Comparison of ENCODE assay signal across 1 cellular context in the genomic region with DNA sequence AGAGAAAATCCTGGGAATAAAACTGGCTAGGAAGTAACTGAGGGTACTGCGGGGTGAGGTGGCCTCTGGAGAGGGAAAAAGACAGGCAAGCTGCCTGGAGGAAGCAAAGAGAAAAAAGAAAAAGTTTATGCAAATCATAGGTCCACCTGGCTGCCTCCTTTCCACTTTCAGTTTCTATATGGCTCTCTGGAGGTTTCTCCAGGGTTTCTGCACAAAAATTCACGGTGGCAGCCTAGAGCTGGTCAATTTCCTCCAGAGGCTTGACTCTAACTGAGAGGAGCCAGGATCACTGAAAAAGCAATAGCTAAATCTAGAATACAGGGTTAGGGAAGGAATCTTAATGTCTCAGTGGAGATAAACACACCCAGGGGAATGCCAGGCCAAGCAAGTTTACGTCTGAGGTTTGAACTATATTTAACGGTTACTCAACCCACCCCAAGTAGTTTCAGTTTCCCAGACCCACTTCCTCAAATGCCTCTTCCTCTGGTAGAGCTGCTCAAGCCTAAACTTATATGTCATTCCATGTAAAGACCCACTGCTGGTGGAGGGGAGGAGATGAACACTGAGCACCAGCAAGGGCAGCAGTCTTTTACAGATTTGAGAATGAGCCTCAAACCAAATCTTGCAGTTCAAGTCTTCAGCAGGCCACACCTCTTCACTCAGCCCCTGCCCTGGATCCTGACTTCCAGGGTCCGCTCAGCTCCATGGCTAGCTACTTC.
TF ChIP-seq lines count a peak whose summit lies in the region.

No MANE protein-coding gene starts in this region.

TF ChIP-seq in GM23338, 12 proteins besides CTCF, POLR2A, EP300 and RAD21 (continued from another document):
- TF ChIP-seq, protein P1, sequence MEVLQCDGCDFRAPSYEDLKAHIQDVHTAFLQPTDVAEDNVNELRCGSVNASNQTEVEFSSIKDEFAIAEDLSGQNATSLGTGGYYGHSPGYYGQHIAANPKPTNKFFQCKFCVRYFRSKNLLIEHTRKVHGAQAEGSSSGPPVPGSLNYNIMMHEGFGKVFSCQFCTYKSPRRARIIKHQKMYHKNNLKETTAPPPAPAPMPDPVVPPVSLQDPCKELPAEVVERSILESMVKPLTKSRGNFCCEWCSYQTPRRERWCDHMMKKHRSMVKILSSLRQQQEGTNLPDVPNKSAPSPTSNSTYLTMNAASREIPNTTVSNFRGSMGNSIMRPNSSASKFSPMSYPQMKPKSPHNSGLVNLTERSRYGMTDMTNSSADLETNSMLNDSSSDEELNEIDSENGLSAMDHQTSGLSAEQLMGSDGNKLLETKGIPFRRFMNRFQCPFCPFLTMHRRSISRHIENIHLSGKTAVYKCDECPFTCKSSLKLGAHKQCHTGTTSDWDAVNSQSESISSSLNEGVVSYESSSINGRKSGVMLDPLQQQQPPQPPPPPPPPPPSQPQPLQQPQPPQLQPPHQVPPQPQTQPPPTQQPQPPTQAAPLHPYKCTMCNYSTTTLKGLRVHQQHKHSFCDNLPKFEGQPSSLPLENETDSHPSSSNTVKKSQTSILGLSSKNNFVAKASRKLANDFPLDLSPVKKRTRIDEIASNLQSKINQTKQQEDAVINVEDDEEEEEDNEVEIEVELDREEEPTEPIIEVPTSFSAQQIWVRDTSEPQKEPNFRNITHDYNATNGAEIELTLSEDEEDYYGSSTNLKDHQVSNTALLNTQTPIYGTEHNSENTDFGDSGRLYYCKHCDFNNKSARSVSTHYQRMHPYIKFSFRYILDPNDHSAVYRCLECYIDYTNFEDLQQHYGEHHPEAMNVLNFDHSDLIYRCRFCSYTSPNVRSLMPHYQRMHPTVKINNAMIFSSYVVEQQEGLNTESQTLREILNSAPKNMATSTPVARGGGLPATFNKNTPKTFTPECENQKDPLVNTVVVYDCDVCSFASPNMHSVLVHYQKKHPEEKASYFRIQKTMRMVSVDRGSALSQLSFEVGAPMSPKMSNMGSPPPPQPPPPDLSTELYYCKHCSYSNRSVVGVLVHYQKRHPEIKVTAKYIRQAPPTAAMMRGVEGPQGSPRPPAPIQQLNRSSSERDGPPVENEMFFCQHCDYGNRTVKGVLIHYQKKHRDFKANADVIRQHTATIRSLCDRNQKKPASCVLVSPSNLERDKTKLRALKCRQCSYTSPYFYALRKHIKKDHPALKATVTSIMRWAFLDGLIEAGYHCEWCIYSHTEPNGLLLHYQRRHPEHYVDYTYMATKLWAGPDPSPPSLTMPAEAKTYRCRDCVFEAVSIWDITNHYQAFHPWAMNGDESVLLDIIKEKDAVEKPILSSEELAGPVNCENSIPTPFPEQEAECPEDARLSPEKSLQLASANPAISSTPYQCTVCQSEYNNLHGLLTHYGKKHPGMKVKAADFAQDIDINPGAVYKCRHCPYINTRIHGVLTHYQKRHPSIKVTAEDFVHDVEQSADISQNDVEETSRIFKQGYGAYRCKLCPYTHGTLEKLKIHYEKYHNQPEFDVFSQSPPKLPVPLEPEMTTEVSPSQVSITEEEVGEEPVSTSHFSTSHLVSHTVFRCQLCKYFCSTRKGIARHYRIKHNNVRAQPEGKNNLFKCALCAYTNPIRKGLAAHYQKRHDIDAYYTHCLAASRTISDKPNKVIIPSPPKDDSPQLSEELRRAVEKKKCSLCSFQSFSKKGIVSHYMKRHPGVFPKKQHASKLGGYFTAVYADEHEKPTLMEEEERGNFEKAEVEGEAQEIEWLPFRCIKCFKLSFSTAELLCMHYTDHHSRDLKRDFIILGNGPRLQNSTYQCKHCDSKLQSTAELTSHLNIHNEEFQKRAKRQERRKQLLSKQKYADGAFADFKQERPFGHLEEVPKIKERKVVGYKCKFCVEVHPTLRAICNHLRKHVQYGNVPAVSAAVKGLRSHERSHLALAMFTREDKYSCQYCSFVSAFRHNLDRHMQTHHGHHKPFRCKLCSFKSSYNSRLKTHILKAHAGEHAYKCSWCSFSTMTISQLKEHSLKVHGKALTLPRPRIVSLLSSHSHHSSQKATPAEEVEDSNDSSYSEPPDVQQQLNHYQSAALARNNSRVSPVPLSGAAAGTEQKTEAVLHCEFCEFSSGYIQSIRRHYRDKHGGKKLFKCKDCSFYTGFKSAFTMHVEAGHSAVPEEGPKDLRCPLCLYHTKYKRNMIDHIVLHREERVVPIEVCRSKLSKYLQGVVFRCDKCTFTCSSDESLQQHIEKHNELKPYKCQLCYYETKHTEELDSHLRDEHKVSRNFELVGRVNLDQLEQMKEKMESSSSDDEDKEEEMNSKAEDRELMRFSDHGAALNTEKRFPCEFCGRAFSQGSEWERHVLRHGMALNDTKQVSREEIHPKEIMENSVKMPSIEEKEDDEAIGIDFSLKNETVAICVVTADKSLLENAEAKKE (CRISPR knock-in tag; IDR thresholded peaks at IDR 0.05), result no peak
- TF ChIP-seq ZNF331 (CRISPR knock-in tag; IDR thresholded peaks at IDR 0.05; ENCODE audit: low read depth) (no peak), POLR2AphosphoS5 (IDR thresholded peaks at IDR 0.05; ENCODE audit: low read depth) (no peak), EZH2 (IDR thresholded peaks at IDR 0.05; ENCODE audit: low read depth, unreplicated experiment) (no peak), ZNF114 (CRISPR knock-in tag; IDR thresholded peaks at IDR 0.05) (no peak), JUNB (IDR thresholded peaks at IDR 0.05; ENCODE audit: unreplicated experiment) (no peak), STAT1 (IDR thresholded peaks at IDR 0.05; ENCODE audit: unreplicated experiment) (no peak), CREB1 (CRISPR knock-in tag; IDR thresholded peaks at IDR 0.05; ENCODE audit: low read depth) (no peak), NANOG (IDR thresholded peaks at IDR 0.05; ENCODE audit: borderline replicate concordance) (no peak)
- TF ChIP-seq, protein P2, sequence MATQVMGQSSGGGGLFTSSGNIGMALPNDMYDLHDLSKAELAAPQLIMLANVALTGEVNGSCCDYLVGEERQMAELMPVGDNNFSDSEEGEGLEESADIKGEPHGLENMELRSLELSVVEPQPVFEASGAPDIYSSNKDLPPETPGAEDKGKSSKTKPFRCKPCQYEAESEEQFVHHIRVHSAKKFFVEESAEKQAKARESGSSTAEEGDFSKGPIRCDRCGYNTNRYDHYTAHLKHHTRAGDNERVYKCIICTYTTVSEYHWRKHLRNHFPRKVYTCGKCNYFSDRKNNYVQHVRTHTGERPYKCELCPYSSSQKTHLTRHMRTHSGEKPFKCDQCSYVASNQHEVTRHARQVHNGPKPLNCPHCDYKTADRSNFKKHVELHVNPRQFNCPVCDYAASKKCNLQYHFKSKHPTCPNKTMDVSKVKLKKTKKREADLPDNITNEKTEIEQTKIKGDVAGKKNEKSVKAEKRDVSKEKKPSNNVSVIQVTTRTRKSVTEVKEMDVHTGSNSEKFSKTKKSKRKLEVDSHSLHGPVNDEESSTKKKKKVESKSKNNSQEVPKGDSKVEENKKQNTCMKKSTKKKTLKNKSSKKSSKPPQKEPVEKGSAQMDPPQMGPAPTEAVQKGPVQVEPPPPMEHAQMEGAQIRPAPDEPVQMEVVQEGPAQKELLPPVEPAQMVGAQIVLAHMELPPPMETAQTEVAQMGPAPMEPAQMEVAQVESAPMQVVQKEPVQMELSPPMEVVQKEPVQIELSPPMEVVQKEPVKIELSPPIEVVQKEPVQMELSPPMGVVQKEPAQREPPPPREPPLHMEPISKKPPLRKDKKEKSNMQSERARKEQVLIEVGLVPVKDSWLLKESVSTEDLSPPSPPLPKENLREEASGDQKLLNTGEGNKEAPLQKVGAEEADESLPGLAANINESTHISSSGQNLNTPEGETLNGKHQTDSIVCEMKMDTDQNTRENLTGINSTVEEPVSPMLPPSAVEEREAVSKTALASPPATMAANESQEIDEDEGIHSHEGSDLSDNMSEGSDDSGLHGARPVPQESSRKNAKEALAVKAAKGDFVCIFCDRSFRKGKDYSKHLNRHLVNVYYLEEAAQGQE (IDR thresholded peaks at IDR 0.05; ENCODE audit: unreplicated experiment), result no peak
- TF ChIP-seq, protein P3, sequence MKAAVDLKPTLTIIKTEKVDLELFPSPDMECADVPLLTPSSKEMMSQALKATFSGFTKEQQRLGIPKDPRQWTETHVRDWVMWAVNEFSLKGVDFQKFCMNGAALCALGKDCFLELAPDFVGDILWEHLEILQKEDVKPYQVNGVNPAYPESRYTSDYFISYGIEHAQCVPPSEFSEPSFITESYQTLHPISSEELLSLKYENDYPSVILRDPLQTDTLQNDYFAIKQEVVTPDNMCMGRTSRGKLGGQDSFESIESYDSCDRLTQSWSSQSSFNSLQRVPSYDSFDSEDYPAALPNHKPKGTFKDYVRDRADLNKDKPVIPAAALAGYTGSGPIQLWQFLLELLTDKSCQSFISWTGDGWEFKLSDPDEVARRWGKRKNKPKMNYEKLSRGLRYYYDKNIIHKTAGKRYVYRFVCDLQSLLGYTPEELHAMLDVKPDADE (IDR thresholded peaks at IDR 0.05), result no peak
